ENCODE assay signal across 8 cellular contexts in genomic region chr14:88085736-88086135, GRCh38.
"Had no signal": no experiment of that assay in that cellular context is flagged by ENCODE, and none has a peak within 500 bp of the region (broad histone marks: within the 10 kb centered on the region; RNA-seq: fewer than 3 reads in every experiment).

No MANE protein-coding gene starts in this region.

- H3K9ac ChIP-seq: KMS-11 had no signal

- H3K27ac ChIP-seq: HL-60, KMS-11 had no signal

- DNase-seq: Karpas-422, Kasumi-1, KBM-7, KG1 had no signal

- FAIRE-seq: HTR-8/SVneo had no signal

- H3K27me3 Mint-ChIP-seq: IgD-negative memory B cell had no signal

- H3K4me2 ChIP-seq: KMS-11 had no signal

- H3K4me3 Mint-ChIP-seq: IgD-negative memory B cell had no signal

- H3K36me3 Mint-ChIP-seq: IgD-negative memory B cell had no signal

- H3K27ac Mint-ChIP-seq: IgD-negative memory B cell had no signal

- H3K9me3 Mint-ChIP-seq: IgD-negative memory B cell had no signal
